In genomic region chrX:48937065-48937907, GRCh38 we compare ENCODE assay signal across 8 cellular contexts. TPM values are rescaled to one million over a fixed set of nuclear protein-coding genes. Genes with fewer than 3 reads are reported as not detected.
DNase-seq lines count a peak whose midpoint lies in the region; ATAC-seq and TF ChIP-seq lines count a peak whose summit lies in the region.

No MANE protein-coding gene starts in this region.

- H3K4me1 Mint-ChIP-seq in GM23338 = peaks cover 40% of the 10 kb centered on the region
- H3K4me1 Mint-ChIP-seq in progenitor cell of endocrine pancreas (ENCODE audit: low read depth) = no peaks in the 10 kb centered on the region

- H3F3A ChIP-seq in GM23338 (replicated peaks; ENCODE audit: low read depth) = no peaks in the 10 kb centered on the region

- H2AFZ ChIP-seq in GM23338 = no peak overlapping the region

- peak; percentile 38 for TF ChIP-seq CTCF in GM10266 (IDR thresholded peaks at IDR 0.05; ENCODE audit: control insufficient read depth, insufficient read depth, low read depth, missing control alignments)
- peak; percentile 58 to 80 for TF ChIP-seq CTCF in GM23338 (conservative IDR thresholded peaks at IDR 0.05; ENCODE audit: low read depth in 2 of 2)
- no peak for TF ChIP-seq CTCF in cardiac muscle cell (IDR thresholded peaks at IDR 0.05; ENCODE audit: low read depth, low read length)
- TF ChIP-seq CTCF in progenitor cell of endocrine pancreas (IDR thresholded peaks at IDR 0.05; ENCODE audit: unreplicated experiment) = no peak

- H3K36me3 Mint-ChIP-seq in GM23338 (ENCODE audit: low read depth) (peaks cover 52% of the 10 kb centered on the region), progenitor cell of endocrine pancreas (ENCODE audit: insufficient read depth) (peaks cover 9% of the 10 kb centered on the region)

- H3K4me2 ChIP-seq in GM23338 = peak overlapping the region; percentile 63

- H3K79me2 ChIP-seq in GM23338 (replicated peaks; ENCODE audit: insufficient read depth) = peaks cover 39% of the 10 kb centered on the region

- peak; percentile 54 for DNase-seq in GM10266 (ENCODE audit: extremely low spot score)
- DNase-seq in GM23338 (ENCODE audit: low spot score) = peak; percentile 56
- DNase-seq in NAMALWA (ENCODE audit: low spot score) = peak; percentile 86
- peak; percentile 70 for DNase-seq in activated T-cell treated with anti-CD3 and anti-CD28 coated beads for 1 hour (ENCODE audit: low read depth)
- peak; percentile 30 to 34 for DNase-seq in cardiac muscle cell (ENCODE audit: low read depth in 1 of 2, low spot score in 1 of 2)
- peak; percentile 77 to 87 for DNase-seq in stimulated activated CD4-positive, alpha-beta T cell treated with anti-CD3 and anti-CD28 coated beads, Interleukin-2, amount 100 ng/mL, for 48 hours
- DNase-seq in progenitor cell of endocrine pancreas (ENCODE audit: low spot score, unreplicated experiment) = no peak

- H3K27me3 Mint-ChIP-seq in GM23338 (ENCODE audit: insufficient read depth, low read depth, poor library complexity) (peaks cover 13% of the 10 kb centered on the region), progenitor cell of endocrine pancreas (no peaks in the 10 kb centered on the region)

- no peaks in the 10 kb centered on the region for H4K20me1 ChIP-seq in GM23338 (replicated peaks; ENCODE audit: insufficient read depth)

- peaks cover 4% of the 10 kb centered on the region; the same call in 1 of the 2 replicates for H3K4me1 ChIP-seq in GM23338 (ENCODE audit: insufficient read depth)
- H3K4me1 ChIP-seq in cardiac muscle cell (ENCODE audit: low read depth) = no peaks in the 10 kb centered on the region

- no peaks in the 10 kb centered on the region for H3K27me3 ChIP-seq in GM23338 (ENCODE audit: insufficient read depth)
- no peaks in the 10 kb centered on the region for H3K27me3 ChIP-seq in cardiac muscle cell

- H3K4me3 Mint-ChIP-seq in GM23338 (peak overlapping the region; percentile 51), progenitor cell of endocrine pancreas (ENCODE audit: low read depth) (no peak overlapping the region)

- peak overlapping the region; percentile 84 for H3K27ac Mint-ChIP-seq in GM23338
- no peak overlapping the region for H3K27ac Mint-ChIP-seq in progenitor cell of endocrine pancreas

- H3K36me3 ChIP-seq in GM23338 (ENCODE audit: insufficient read depth) = no peaks in the 10 kb centered on the region
- H3K36me3 ChIP-seq in cardiac muscle cell = peaks cover 7% of the 10 kb centered on the region

- H3K4me3 ChIP-seq in GM23338 = peak overlapping the region; percentile 38; the same call in 1 of the 2 replicates
- H3K4me3 ChIP-seq in cardiac muscle cell = no peak overlapping the region

- H3K9me3 Mint-ChIP-seq in GM23338 (no peaks in the 10 kb centered on the region), progenitor cell of endocrine pancreas (ENCODE audit: low read depth) (peaks cover 13% of the 10 kb centered on the region)

- ATAC-seq in GM23338 (peak; percentile 82), SK-N-SH treated with all-trans-retinoic acid at 6 μM for 48 hours (no peak)

- H3K27ac ChIP-seq in GM23338 (ENCODE audit: low read depth) (peak overlapping the region; percentile 86), cardiac muscle cell (peak overlapping the region; percentile 84)

- H3K9me3 ChIP-seq in cardiac muscle cell (ENCODE audit: low read depth) = no peaks in the 10 kb centered on the region

- H3K9me2 ChIP-seq in GM23338 (ENCODE audit: insufficient read depth) = no peaks in the 10 kb centered on the region

TF ChIP-seq in GM23338, 12 proteins besides CTCF, POLR2A, EP300 and RAD21:
- TF ChIP-seq, protein P1, sequence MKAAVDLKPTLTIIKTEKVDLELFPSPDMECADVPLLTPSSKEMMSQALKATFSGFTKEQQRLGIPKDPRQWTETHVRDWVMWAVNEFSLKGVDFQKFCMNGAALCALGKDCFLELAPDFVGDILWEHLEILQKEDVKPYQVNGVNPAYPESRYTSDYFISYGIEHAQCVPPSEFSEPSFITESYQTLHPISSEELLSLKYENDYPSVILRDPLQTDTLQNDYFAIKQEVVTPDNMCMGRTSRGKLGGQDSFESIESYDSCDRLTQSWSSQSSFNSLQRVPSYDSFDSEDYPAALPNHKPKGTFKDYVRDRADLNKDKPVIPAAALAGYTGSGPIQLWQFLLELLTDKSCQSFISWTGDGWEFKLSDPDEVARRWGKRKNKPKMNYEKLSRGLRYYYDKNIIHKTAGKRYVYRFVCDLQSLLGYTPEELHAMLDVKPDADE (IDR thresholded peaks at IDR 0.05) = no peak
- no peak for TF ChIP-seq ZNF114 (CRISPR knock-in tag; IDR thresholded peaks at IDR 0.05)
- no peak for TF ChIP-seq JUNB (IDR thresholded peaks at IDR 0.05; ENCODE audit: unreplicated experiment)
- TF ChIP-seq ZNF331 (CRISPR knock-in tag; IDR thresholded peaks at IDR 0.05; ENCODE audit: low read depth) = no peak
- TF ChIP-seq STAT1 (IDR thresholded peaks at IDR 0.05; ENCODE audit: unreplicated experiment) = no peak
TF ChIP-seq in GM23338: peak in this region for 0.

TF ChIP-seq in SK-N-SH treated with all-trans-retinoic acid at 6 μM for 48 hours, 23 proteins besides CTCF, POLR2A, EP300 and RAD21 (continues in another document):
- TF ChIP-seq TCF4 (CRISPR knock-in tag; IDR thresholded peaks at IDR 0.05; ENCODE audit: borderline replicate concordance) (no peak), CSRNP3 (CRISPR knock-in tag; IDR thresholded peaks at IDR 0.05) (no peak), PPARA (CRISPR knock-in tag; IDR thresholded peaks at IDR 0.05; ENCODE audit: borderline replicate concordance) (no peak), BACH2 (CRISPR knock-in tag; IDR thresholded peaks at IDR 0.05; ENCODE audit: borderline replicate concordance) (no peak), ARNTL (CRISPR knock-in tag; IDR thresholded peaks at IDR 0.05; ENCODE audit: borderline replicate concordance, low read depth) (no peak), TOX (CRISPR knock-in tag; IDR thresholded peaks at IDR 0.05; ENCODE audit: borderline replicate concordance) (no peak), ZNF70 (CRISPR knock-in tag; IDR thresholded peaks at IDR 0.05) (no peak)
- TF ChIP-seq, protein P2, sequence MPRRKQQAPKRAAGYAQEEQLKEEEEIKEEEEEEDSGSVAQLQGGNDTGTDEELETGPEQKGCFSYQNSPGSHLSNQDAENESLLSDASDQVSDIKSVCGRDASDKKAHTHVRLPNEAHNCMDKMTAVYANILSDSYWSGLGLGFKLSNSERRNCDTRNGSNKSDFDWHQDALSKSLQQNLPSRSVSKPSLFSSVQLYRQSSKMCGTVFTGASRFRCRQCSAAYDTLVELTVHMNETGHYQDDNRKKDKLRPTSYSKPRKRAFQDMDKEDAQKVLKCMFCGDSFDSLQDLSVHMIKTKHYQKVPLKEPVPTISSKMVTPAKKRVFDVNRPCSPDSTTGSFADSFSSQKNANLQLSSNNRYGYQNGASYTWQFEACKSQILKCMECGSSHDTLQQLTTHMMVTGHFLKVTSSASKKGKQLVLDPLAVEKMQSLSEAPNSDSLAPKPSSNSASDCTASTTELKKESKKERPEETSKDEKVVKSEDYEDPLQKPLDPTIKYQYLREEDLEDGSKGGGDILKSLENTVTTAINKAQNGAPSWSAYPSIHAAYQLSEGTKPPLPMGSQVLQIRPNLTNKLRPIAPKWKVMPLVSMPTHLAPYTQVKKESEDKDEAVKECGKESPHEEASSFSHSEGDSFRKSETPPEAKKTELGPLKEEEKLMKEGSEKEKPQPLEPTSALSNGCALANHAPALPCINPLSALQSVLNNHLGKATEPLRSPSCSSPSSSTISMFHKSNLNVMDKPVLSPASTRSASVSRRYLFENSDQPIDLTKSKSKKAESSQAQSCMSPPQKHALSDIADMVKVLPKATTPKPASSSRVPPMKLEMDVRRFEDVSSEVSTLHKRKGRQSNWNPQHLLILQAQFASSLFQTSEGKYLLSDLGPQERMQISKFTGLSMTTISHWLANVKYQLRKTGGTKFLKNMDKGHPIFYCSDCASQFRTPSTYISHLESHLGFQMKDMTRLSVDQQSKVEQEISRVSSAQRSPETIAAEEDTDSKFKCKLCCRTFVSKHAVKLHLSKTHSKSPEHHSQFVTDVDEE (CRISPR knock-in tag; IDR thresholded peaks at IDR 0.05) = no peak

RNA-seq across cellular contexts. Expression of gene PIM2, which starts 18.5 kb away (rescaled TPM):
- 336 and 359 TPM in 2 replicates for total RNA-seq in GM23338 (2014; rRNA removed; shearing (Covaris generic))
- polyA plus RNA-seq in GM23338 (2016; fragmentation: Nextera tagmentation; extraction: Ambion mirVana) = 232 and 237 TPM in 2 replicates
- total RNA-seq in cardiac muscle cell = 18.5 and 25.2 TPM in 2 replicates
- 20.7 and 38.4 TPM in 2 replicates for polyA plus RNA-seq in cardiac muscle cell
- 9.9 and 10.4 TPM in 2 replicates for total RNA-seq in progenitor cell of endocrine pancreas

RNA-seq across cellular contexts. Expression of gene OTUD5, which starts 20.1 kb away (rescaled TPM):
- total RNA-seq in GM23338 (2014; rRNA removed; shearing (Covaris generic)) = 45.4 and 56.5 TPM in 2 replicates
- polyA plus RNA-seq in GM23338 (2016; fragmentation: Nextera tagmentation; extraction: Ambion mirVana) = 23.5 and 28.7 TPM in 2 replicates
- 40.2 and 56.6 TPM in 2 replicates for total RNA-seq in cardiac muscle cell
- 47.8 and 55.6 TPM in 2 replicates for polyA plus RNA-seq in cardiac muscle cell
- total RNA-seq in progenitor cell of endocrine pancreas = 52.5 and 53.3 TPM in 2 replicates

RNA-seq across cellular contexts. Expression of gene SLC35A2, which starts 25.8 kb away (rescaled TPM):
- 16.4 and 17.7 TPM in 2 replicates for total RNA-seq in GM23338 (2014; rRNA removed; shearing (Covaris generic))
- polyA plus RNA-seq in GM23338 (2016; fragmentation: Nextera tagmentation; extraction: Ambion mirVana) = 13.0 and 20.6 TPM in 2 replicates
- total RNA-seq in cardiac muscle cell = 17.3 and 22.2 TPM in 2 replicates
- 41.8 and 51.4 TPM in 2 replicates for polyA plus RNA-seq in cardiac muscle cell
- 33.9 and 34.9 TPM in 2 replicates for total RNA-seq in progenitor cell of endocrine pancreas

RNA-seq across cellular contexts. Expression of gene KCND1, which starts 34.4 kb away (rescaled TPM):
- 5.3 and 5.6 TPM in 2 replicates for total RNA-seq in GM23338 (2014; rRNA removed; shearing (Covaris generic))
- 2.7 and 3.2 TPM in 2 replicates for polyA plus RNA-seq in GM23338 (2016; fragmentation: Nextera tagmentation; extraction: Ambion mirVana)
- total RNA-seq in cardiac muscle cell = 1.1 and 2.6 TPM in 2 replicates
- polyA plus RNA-seq in cardiac muscle cell = 2.3 and 3.1 TPM in 2 replicates
- total RNA-seq in progenitor cell of endocrine pancreas = 8.0 and 8.2 TPM in 2 replicates

RNA-seq across cellular contexts. Expression of gene PQBP1, which starts 39.6 kb away (rescaled TPM):
- 53.2 and 63.4 TPM in 2 replicates for total RNA-seq in GM23338 (2014; rRNA removed; shearing (Covaris generic))
- 121 and 130 TPM in 2 replicates for polyA plus RNA-seq in GM23338 (2016; fragmentation: Nextera tagmentation; extraction: Ambion mirVana)
- 62.8 and 74.8 TPM in 2 replicates for total RNA-seq in cardiac muscle cell
- 75.3 and 114 TPM in 2 replicates for polyA plus RNA-seq in cardiac muscle cell
- 71.5 and 75.4 TPM in 2 replicates for total RNA-seq in progenitor cell of endocrine pancreas

Comparison
In these comparisons a context has a peak if more than half of its experiments do, and no peak if none do; other contexts are left out.
1. CTCF ChIP-seq: peak in GM10266 (single experiment) and GM23338 (2 of 2); none in cardiac muscle cell (single experiment) and progenitor cell of endocrine pancreas (single experiment).
2. RNA of gene PIM2, which starts 18.5 kb away (total RNA-seq): 336 to 359 TPM in GM23338; 18.5 to 25.2 TPM in cardiac muscle cell and 9.9 to 10.4 TPM in progenitor cell of endocrine pancreas; every median in the first group is over 10 times any median in the second.